ENCODE assay signal across 8 cellular contexts in genomic region chr11:64879226-64879900, GRCh38. TPM values are rescaled to one million over a fixed set of nuclear protein-coding genes. Genes with fewer than 3 reads are reported as not detected.
DNase-seq lines count a peak whose midpoint lies in the region; ATAC-seq, FAIRE-seq and TF ChIP-seq lines count a peak whose summit lies in the region.

No MANE protein-coding gene starts in this region.

- ATAC-seq in activated naive CD8-positive, alpha-beta T cell treated with anti-CD3 and anti-CD28 coated beads, Interleukin-2, amount 50 U/mL, for 24 hours, result no peak
- ATAC-seq in GM18861 (IDR thresholded peaks at IDR 0.05; ENCODE audit: unreplicated experiment) (no peak), HG03378 (IDR thresholded peaks at IDR 0.05; ENCODE audit: unreplicated experiment) (no peak)

- H3K79me2 ChIP-seq in ACC112 (ENCODE audit: control insufficient read depth, insufficient read depth, low read length, unreplicated experiment), result peaks cover 40% of the 10 kb centered on the region

- peaks cover 14% of the 10 kb centered on the region for H3K27me3 Mint-ChIP-seq in HFFc6 (ENCODE audit: insufficient read depth)
- H3K27me3 Mint-ChIP-seq in activated naive CD8-positive, alpha-beta T cell treated with anti-CD3 and anti-CD28 coated beads, Interleukin-2, amount 50 U/mL, for 24 hours, result no peaks in the 10 kb centered on the region

- H3K4me1 ChIP-seq in ACC112 (ENCODE audit: control insufficient read depth, insufficient read depth, low read length, unreplicated experiment) (peaks cover 29% of the 10 kb centered on the region), kidney (ENCODE audit: control insufficient read depth in 1 of 2, insufficient read depth in 1 of 2, low read depth in 1 of 2, low read length in 2 of 2) (peaks cover 20 to 46% of the 10 kb centered on the region in 2 donors), subcutaneous abdominal adipose tissue (ENCODE audit: control insufficient read depth in 5 of 5, insufficient read depth in 5 of 5, low read length in 5 of 5) (peaks cover 21 to 72% (median 66%) of the 10 kb centered on the region in 5 donors)

- H3K9ac ChIP-seq in kidney (ENCODE audit: low read length in 2 of 2) (peak overlapping the region; percentile 72 to 79), subcutaneous abdominal adipose tissue (ENCODE audit: low read length in 5 of 5) (peak overlapping the region; percentile 73 to 93 (median 87))

- H3K9me3 Mint-ChIP-seq in HFFc6, result no peaks in the 10 kb centered on the region
- H3K9me3 Mint-ChIP-seq in activated naive CD8-positive, alpha-beta T cell treated with anti-CD3 and anti-CD28 coated beads, Interleukin-2, amount 50 U/mL, for 24 hours, result no peaks in the 10 kb centered on the region

- H2AFZ ChIP-seq in ACC112 (ENCODE audit: low read length, unreplicated experiment), result no peak overlapping the region

- TF ChIP-seq CTCF in HFFc6 (IDR thresholded peaks at IDR 0.05) (no peak), kidney (IDR thresholded peaks at IDR 0.05; ENCODE audit: borderline replicate concordance, extremely low read depth, insufficient read depth) (no peak)

- peak overlapping the region; percentile 99 for H3K4me3 Mint-ChIP-seq in HFFc6
- peak overlapping the region; percentile 98 for H3K4me3 Mint-ChIP-seq in activated naive CD8-positive, alpha-beta T cell treated with anti-CD3 and anti-CD28 coated beads, Interleukin-2, amount 50 U/mL, for 24 hours

- H3K27ac ChIP-seq in ACC112 (ENCODE audit: low read depth, low read length) (peak overlapping the region; percentile 59), kidney (ENCODE audit: low read depth in 2 of 2, low read length in 2 of 2) (peak overlapping the region; percentile 85 to 88), subcutaneous abdominal adipose tissue (ENCODE audit: low read depth, low read length) (peak overlapping the region; percentile 99)

- FAIRE-seq in kidney (lab: Jason Lieb, UNC), result no peak

- H3K27me3 ChIP-seq in ACC112 (ENCODE audit: insufficient read depth, low read length) (no peaks in the 10 kb centered on the region), subcutaneous abdominal adipose tissue (ENCODE audit: control insufficient read depth in 5 of 5, insufficient read depth in 4 of 5, low read length in 5 of 5) (no peaks in the 10 kb centered on the region)

- peaks cover 33% of the 10 kb centered on the region for H3K36me3 Mint-ChIP-seq in HFFc6 (ENCODE audit: low read depth)
- H3K36me3 Mint-ChIP-seq in activated naive CD8-positive, alpha-beta T cell treated with anti-CD3 and anti-CD28 coated beads, Interleukin-2, amount 50 U/mL, for 24 hours (ENCODE audit: low read depth), result peaks cover 26% of the 10 kb centered on the region

- peak overlapping the region; percentile 91 for H3K27ac Mint-ChIP-seq in HFFc6
- peak overlapping the region; percentile 93 for H3K27ac Mint-ChIP-seq in activated naive CD8-positive, alpha-beta T cell treated with anti-CD3 and anti-CD28 coated beads, Interleukin-2, amount 50 U/mL, for 24 hours

- H3K36me3 ChIP-seq in ACC112 (ENCODE audit: insufficient read depth, low read length) (no peaks in the 10 kb centered on the region), kidney (ENCODE audit: control insufficient read depth in 1 of 2, insufficient read depth in 2 of 2, low read length in 2 of 2) (no peaks in the 10 kb centered on the region), subcutaneous abdominal adipose tissue (ENCODE audit: control insufficient read depth in 5 of 5, insufficient read depth in 5 of 5, low read length in 5 of 5) (peaks cover 0 to 11% (median 6%) of the 10 kb centered on the region in 5 donors)

- H3K4me3 ChIP-seq in ACC112 (ENCODE audit: low read depth, low read length) (peak overlapping the region; percentile 86), kidney (ENCODE audit: low read length in 2 of 2) (peak overlapping the region; percentile 76 to 79), subcutaneous abdominal adipose tissue (ENCODE audit: low read depth in 1 of 5, low read length in 5 of 5) (peak overlapping the region; percentile 63 to 94 (median 78))

- H3K4me1 Mint-ChIP-seq in HFFc6 (ENCODE audit: low read depth), result peaks cover 51% of the 10 kb centered on the region
- H3K4me1 Mint-ChIP-seq in activated naive CD8-positive, alpha-beta T cell treated with anti-CD3 and anti-CD28 coated beads, Interleukin-2, amount 50 U/mL, for 24 hours, result peaks cover 68% of the 10 kb centered on the region

- intact Hi-C loops in kidney (cut with DNase I), result no loop called here

- DNase-seq in HFFc6, result no peak
- DNase-seq in activated naive CD8-positive, alpha-beta T cell treated with anti-CD3 and anti-CD28 coated beads, Interleukin-2, amount 50 U/mL, for 24 hours, result peak; percentile 25
- peak; percentile 62 for DNase-seq in kidney
- DNase-seq in NCI-H446 (lab: John Stamatoyannopoulos, UW), result no peak

- no peaks in the 10 kb centered on the region for H3K9me3 ChIP-seq in kidney (ENCODE audit: control insufficient read depth in 1 of 2, low read length in 2 of 2)
- no peaks in the 10 kb centered on the region for H3K9me3 ChIP-seq in subcutaneous abdominal adipose tissue (ENCODE audit: control insufficient read depth in 5 of 5, low read length in 5 of 5)

RNA-seq across cellular contexts. Expression of gene EHD1, which starts 0.9 kb away (rescaled TPM):
- total RNA-seq in HFFc6 (2021; fragmentation: NEBNext Ultra II Directional; extraction: Animal tissue kit (Norgen Biotek cat#: 25700)), result 100 to 1,000 TPM; 189 to 227 (median 197) TPM
- total RNA-seq in kidney, result 76.1 TPM
- polyA plus RNA-seq in kidney (ENCODE audit: insufficient read depth, low read depth, low replicate concordance), result 48.9 TPM

RNA-seq across cellular contexts. Expression of gene CDC42BPG, which starts 34.9 kb away (rescaled TPM):
- under 1 TPM in 5 of 6 experiments, not detected in 1; 0.02 to 0.21 (median 0.05) TPM for total RNA-seq in HFFc6 (2021; fragmentation: NEBNext Ultra II Directional; extraction: Animal tissue kit (Norgen Biotek cat#: 25700))
- 20.7 TPM for total RNA-seq in kidney
- polyA plus RNA-seq in kidney (ENCODE audit: insufficient read depth, low read depth, low replicate concordance), result 4.5 TPM

RNA-seq across cellular contexts. Expression of gene ATG2A, which starts 37.6 kb away (rescaled TPM):
- total RNA-seq in HFFc6 (2021; fragmentation: NEBNext Ultra II Directional; extraction: Animal tissue kit (Norgen Biotek cat#: 25700)), result 10 to 100 TPM; 19.0 to 21.7 (median 20.0) TPM
- total RNA-seq in kidney, result 26.9 TPM
- 16.8 TPM for polyA plus RNA-seq in kidney (ENCODE audit: insufficient read depth, low read depth, low replicate concordance)

RNA-seq across cellular contexts. Expression of gene PPP2R5B, which starts 45.1 kb away (rescaled TPM):
- total RNA-seq in HFFc6 (2021; fragmentation: NEBNext Ultra II Directional; extraction: Animal tissue kit (Norgen Biotek cat#: 25700)), result 10 to 100 TPM; 16.2 to 28.1 (median 19.6) TPM
- total RNA-seq in kidney, result 21.2 TPM
- polyA plus RNA-seq in kidney (ENCODE audit: insufficient read depth, low read depth, low replicate concordance), result 16.8 TPM

RNA-seq across cellular contexts. Expression of gene GPHA2, which starts 56.3 kb away (rescaled TPM):
- total RNA-seq in HFFc6 (2021; fragmentation: NEBNext Ultra II Directional; extraction: Animal tissue kit (Norgen Biotek cat#: 25700)), result not detected
- total RNA-seq in kidney, result not detected
- polyA plus RNA-seq in kidney (ENCODE audit: insufficient read depth, low read depth, low replicate concordance), result 0.99 TPM

Comparison
In these comparisons a context has a peak if more than half of its experiments do, and no peak if none do; other contexts are left out.
1. DNase-seq: peak in activated naive CD8-positive, alpha-beta T cell treated with anti-CD3 and anti-CD28 coated beads, Interleukin-2, amount 50 U/mL, for 24 hours (single experiment) and kidney (single experiment); none in HFFc6 (single experiment) and NCI-H446 (0 of 2).
2. RNA of gene CDC42BPG, which starts 34.9 kb away (total RNA-seq): 20.7 TPM in kidney (single experiment); 0.02 to 0.21 TPM in HFFc6; every median in the first group is over 10 times any median in the second.
3. Peak in every context shown above with its lines, with median percentiles within 50 percentile points of each other: H3K27ac ChIP-seq and H3K4me3 ChIP-seq.